Comparison of ENCODE assay signal across 14 cellular contexts in genomic region chr6:150924808-150925654, GRCh38. TPM values are rescaled to one million over a fixed set of nuclear protein-coding genes. Genes with fewer than 3 reads are reported as not detected.
DNase-seq lines count a peak whose midpoint lies in the region; ATAC-seq and TF ChIP-seq lines count a peak whose summit lies in the region.
"Had no signal": no experiment of that assay in that cellular context is flagged by ENCODE, and none has a peak within 500 bp of the region (broad histone marks: within the 10 kb centered on the region; RNA-seq: fewer than 3 reads in every experiment).

No MANE protein-coding gene starts in this region.

- no peak for TF ChIP-seq EP300 in gastroesophageal sphincter (IDR thresholded peaks at IDR 0.05)

- no peaks in the 10 kb centered on the region for H3K4me1 ChIP-seq in CD4-positive, CD25-positive, alpha-beta regulatory T cell (ENCODE audit: control insufficient read depth, insufficient read depth, low read length, poor library complexity, severe bottlenecking)
- no peaks in the 10 kb centered on the region for H3K4me1 ChIP-seq in gastroesophageal sphincter

- H3K4me3 ChIP-seq in CD4-positive, CD25-positive, alpha-beta regulatory T cell (ENCODE audit: low read depth, low read length), result no peak overlapping the region
- H3K4me3 ChIP-seq in gastroesophageal sphincter, result no peak overlapping the region

- no peaks in the 10 kb centered on the region for H3K27me3 ChIP-seq in CD4-positive, CD25-positive, alpha-beta regulatory T cell (ENCODE audit: control insufficient read depth, insufficient read depth, low read length)
- no peaks in the 10 kb centered on the region for H3K27me3 ChIP-seq in gastroesophageal sphincter

- no peaks in the 10 kb centered on the region for H3K36me3 ChIP-seq in CD4-positive, CD25-positive, alpha-beta regulatory T cell (ENCODE audit: control insufficient read depth, insufficient read depth, low read length)
- peaks cover 0 to 7% of the 10 kb centered on the region in 2 donors for H3K36me3 ChIP-seq in gastroesophageal sphincter

- H3K27ac Mint-ChIP-seq in CD4-positive, CD25-positive, alpha-beta regulatory T cell, result peak overlapping the region in 2 of 3 donors; percentile 52 to 80
- H3K27ac Mint-ChIP-seq: stimulated activated memory B cell treated with anti-CD40 and anti-IgM and Interleukin-4, amounts not matched to agents 10 μg/mL and 1 μg/mL and 100 μg/mL, for 72 hours had no signal

- H3K4me3 Mint-ChIP-seq in CD4-positive, CD25-positive, alpha-beta regulatory T cell, result no peak overlapping the region
- H3K4me3 Mint-ChIP-seq: stimulated activated memory B cell treated with anti-CD40 and anti-IgM and Interleukin-4, amounts not matched to agents 10 μg/mL and 1 μg/mL and 100 μg/mL, for 72 hours had no signal

- no peak for TF ChIP-seq CTCF in gastroesophageal sphincter (IDR thresholded peaks at IDR 0.05)

- no peaks in the 10 kb centered on the region for H3K9me3 Mint-ChIP-seq in CD4-positive, CD25-positive, alpha-beta regulatory T cell
- H3K9me3 Mint-ChIP-seq: stimulated activated memory B cell treated with anti-CD40 and anti-IgM and Interleukin-4, amounts not matched to agents 10 μg/mL and 1 μg/mL and 100 μg/mL, for 72 hours had no signal

- peaks cover 0 to 3% (median 0%) of the 10 kb centered on the region in 4 donors for H3K4me1 Mint-ChIP-seq in CD4-positive, CD25-positive, alpha-beta regulatory T cell

- H3K27me3 Mint-ChIP-seq in CD4-positive, CD25-positive, alpha-beta regulatory T cell, result no peaks in the 10 kb centered on the region
- H3K27me3 Mint-ChIP-seq: stimulated activated memory B cell treated with anti-CD40 and anti-IgM and Interleukin-4, amounts not matched to agents 10 μg/mL and 1 μg/mL and 100 μg/mL, for 72 hours had no signal

- 72 to 88% methylated on average over 3 to 7 of the region's 12 CpGs for WGBS in gastroesophageal sphincter (ENCODE audit: low coverage in 1 of 2), 2 donors

- no peaks in the 10 kb centered on the region for H3K9me3 ChIP-seq in CD4-positive, CD25-positive, alpha-beta regulatory T cell (ENCODE audit: control insufficient read depth in 2 of 2, low read length in 2 of 2)
- no peaks in the 10 kb centered on the region for H3K9me3 ChIP-seq in gastroesophageal sphincter

- no peak overlapping the region for H3K27ac ChIP-seq in CD4-positive, CD25-positive, alpha-beta regulatory T cell (ENCODE audit: insufficient read depth, low read length, poor library complexity, severe bottlenecking)
- peak overlapping the region in 1 of 4 donors; percentile 51 for H3K27ac ChIP-seq in gastroesophageal sphincter

- no peak for ATAC-seq in CD4-positive, CD25-positive, alpha-beta regulatory T cell (ENCODE audit: low read depth in 2 of 2)
- peak; percentile 80 for ATAC-seq in gastroesophageal sphincter
- ATAC-seq: Panc1; stimulated activated memory B cell treated with anti-CD40 and anti-IgM and Interleukin-4, amounts not matched to agents 10 μg/mL and 1 μg/mL and 100 μg/mL, for 72 hours had no signal

- no peak for TF ChIP-seq POLR2A in gastroesophageal sphincter (IDR thresholded peaks at IDR 0.05)

- H3K36me3 Mint-ChIP-seq in CD4-positive, CD25-positive, alpha-beta regulatory T cell, result peaks cover 5% of the 10 kb centered on the region

- DNase-seq in CD4-positive, CD25-positive, alpha-beta regulatory T cell, result no peak
- DNase-seq in LHCN-M2 (ENCODE audit: low read depth) (peak; percentile 54), non-pigmented ciliary epithelial cell (ENCODE audit: low read depth) (peak; percentile 38), NCI-H1694 (lab: John Stamatoyannopoulos, UW) (no peak), glomerular visceral epithelial cell (ENCODE audit: extremely low spot score) (no peak), DMS53 treated with DMSO at 0.1 percent for 48 hours (lab: John Stamatoyannopoulos, UW; ENCODE audit: unreplicated experiment) (no peak), COLO668 (lab: John Stamatoyannopoulos, UW; ENCODE audit: unreplicated experiment) (no peak)
- DNase-seq: erythroblast; occipital lobe; stimulated activated CD4-positive, alpha-beta T cell treated with anti-CD3 and anti-CD28 coated beads, Interleukin-2, amount 100 ng/mL, for 24 hours; T-helper 9 cell had no signal

RNA-seq across cellular contexts. Expression of gene MTHFD1L, which starts 59.5 kb away (rescaled TPM):
- 11.1 TPM for total RNA-seq in CD4-positive, CD25-positive, alpha-beta regulatory T cell
- 1 to 10 TPM; 2.0 to 4.3 (median 3.2) TPM for polyA plus RNA-seq in CD4-positive, CD25-positive, alpha-beta regulatory T cell
- total RNA-seq in LHCN-M2 (2014; rRNA removed) (35.9 and 38.1 TPM in 2 replicates), gastroesophageal sphincter (10 to 100 TPM in 1 of 4 donors, 1 to 10 TPM in 3; 1.2 to 10.8 (median 4.0) TPM)
- 36.9 TPM for polyA plus RNA-seq in LHCN-M2 (2012)

Comparison
In these comparisons a context has a peak if more than half of its experiments do, and no peak if none do; other contexts are left out.
1. DNase-seq: peak in LHCN-M2 (single experiment) and non-pigmented ciliary epithelial cell (single experiment); none in CD4-positive, CD25-positive, alpha-beta regulatory T cell (0 of 3), NCI-H1694 (single experiment), glomerular visceral epithelial cell (single experiment), DMS53 treated with DMSO at 0.1 percent for 48 hours (single experiment) and COLO668 (single experiment).